Comparison of ENCODE assay signal across 25 cellular contexts in genomic region chr3:97479740-97480139, GRCh38.
DNase-seq lines count a peak whose midpoint lies in the region; ATAC-seq and TF ChIP-seq lines count a peak whose summit lies in the region.
"Had no signal": no experiment of that assay in that cellular context is flagged by ENCODE, and none has a peak within 500 bp of the region (broad histone marks: within the 10 kb centered on the region; RNA-seq: fewer than 3 reads in every experiment).

No MANE protein-coding gene starts in this region.

- peak; percentile 5 for DNase-seq in NCI-H748 (lab: John Stamatoyannopoulos, UW; ENCODE audit: unreplicated experiment)
- DNase-seq in NCI-H748 treated with DMSO at 0.1 percent for 48 hours (lab: John Stamatoyannopoulos, UW) = no peak
- peak; percentile 7 for DNase-seq in NCI-H2227 treated with DMSO at 0.1 percent for 48 hours (lab: John Stamatoyannopoulos, UW)
- DNase-seq in glutamatergic neuron = no peak
- DNase-seq in brain microvascular endothelial cell = no peak
- no peak for DNase-seq in ureter (ENCODE audit: low spot score)
- DNase-seq: 8988T; ACHN; BE2C; C1 segment of cervical spinal cord; CD4-positive, alpha-beta memory T cell; CD4-positive, CD25-positive, alpha-beta regulatory T cell; CD8-positive, alpha-beta memory T cell; COR-L47; DMS 273 treated with DMSO at 0.1 percent for 48 hours; DMS153; DMS53; DMS79; DND-41; EL; GDM1 had no signal

- H3K36me3 Mint-ChIP-seq in glutamatergic neuron (ENCODE audit: unreplicated experiment) = no peaks in the 10 kb centered on the region
- H3K36me3 Mint-ChIP-seq: CD14-positive monocyte; CD4-positive, alpha-beta memory T cell; CD4-positive, CD25-positive, alpha-beta regulatory T cell; CD8-positive, alpha-beta memory T cell had no signal

- H3K4me3 Mint-ChIP-seq in glutamatergic neuron (ENCODE audit: unreplicated experiment) = no peak overlapping the region
- H3K4me3 Mint-ChIP-seq: CD14-positive monocyte; CD4-positive, alpha-beta memory T cell; CD4-positive, CD25-positive, alpha-beta regulatory T cell; CD8-positive, alpha-beta memory T cell had no signal

- H3K9me3 Mint-ChIP-seq in glutamatergic neuron (ENCODE audit: unreplicated experiment) = no peaks in the 10 kb centered on the region

- no peak for TF ChIP-seq CTCF in glutamatergic neuron (IDR thresholded peaks at IDR 0.05; ENCODE audit: partially characterized antibody, unreplicated experiment)
- TF ChIP-seq CTCF in brain microvascular endothelial cell (IDR thresholded peaks at IDR 0.05; ENCODE audit: low read depth, low read length, missing control alignments) = no peak

- in situ Hi-C loops in brain microvascular endothelial cell (cut with HindIII; ENCODE audit: low pct_ligation_motif_present, low sequenced_read_pairs) = no loop called here

- peaks cover 2% of the 10 kb centered on the region for H3K4me1 Mint-ChIP-seq in glutamatergic neuron (ENCODE audit: low read depth, unreplicated experiment)
- H3K4me1 Mint-ChIP-seq: CD14-positive monocyte; CD4-positive, alpha-beta memory T cell; CD4-positive, CD25-positive, alpha-beta regulatory T cell; CD8-positive, alpha-beta memory T cell had no signal

- no peaks in the 10 kb centered on the region for H3K36me3 ChIP-seq in brain microvascular endothelial cell (replicated peaks)
- H3K36me3 ChIP-seq: BE2C, BLaER1 had no signal

- no peaks in the 10 kb centered on the region for H3K27me3 ChIP-seq in brain microvascular endothelial cell (replicated peaks)
- H3K27me3 ChIP-seq: BE2C, BLaER1 had no signal

- H3K27me3 Mint-ChIP-seq in glutamatergic neuron (ENCODE audit: unreplicated experiment) = no peaks in the 10 kb centered on the region
- H3K27me3 Mint-ChIP-seq: CD4-positive, alpha-beta memory T cell; CD4-positive, CD25-positive, alpha-beta regulatory T cell; CD8-positive, alpha-beta memory T cell had no signal

- H3K4me3 ChIP-seq in brain microvascular endothelial cell (ENCODE audit: low read depth, low read length) = no peak overlapping the region
- H3K4me3 ChIP-seq: BLaER1, GM12878 had no signal

- ATAC-seq in GM18870 (IDR thresholded peaks at IDR 0.05; ENCODE audit: unreplicated experiment) = no peak
- ATAC-seq: GM12878 had no signal

- H3K27ac ChIP-seq in brain microvascular endothelial cell = no peak overlapping the region
- H3K27ac ChIP-seq: BLaER1 had no signal

- peak overlapping the region; percentile 60 for H3K27ac Mint-ChIP-seq in glutamatergic neuron (ENCODE audit: unreplicated experiment)
- H3K27ac Mint-ChIP-seq: CD14-positive monocyte; CD4-positive, alpha-beta memory T cell; CD4-positive, CD25-positive, alpha-beta regulatory T cell; CD8-positive, alpha-beta memory T cell had no signal

Comparison
In these comparisons a context has a peak if more than half of its experiments do, and no peak if none do; other contexts are left out.
1. DNase-seq: peak in NCI-H748 (single experiment) and NCI-H2227 treated with DMSO at 0.1 percent for 48 hours (single experiment); none in NCI-H748 treated with DMSO at 0.1 percent for 48 hours (single experiment), glutamatergic neuron (single experiment), brain microvascular endothelial cell (single experiment) and ureter (single experiment).